Comparison of ENCODE assay signal across 16 cellular contexts in the genomic region with DNA sequence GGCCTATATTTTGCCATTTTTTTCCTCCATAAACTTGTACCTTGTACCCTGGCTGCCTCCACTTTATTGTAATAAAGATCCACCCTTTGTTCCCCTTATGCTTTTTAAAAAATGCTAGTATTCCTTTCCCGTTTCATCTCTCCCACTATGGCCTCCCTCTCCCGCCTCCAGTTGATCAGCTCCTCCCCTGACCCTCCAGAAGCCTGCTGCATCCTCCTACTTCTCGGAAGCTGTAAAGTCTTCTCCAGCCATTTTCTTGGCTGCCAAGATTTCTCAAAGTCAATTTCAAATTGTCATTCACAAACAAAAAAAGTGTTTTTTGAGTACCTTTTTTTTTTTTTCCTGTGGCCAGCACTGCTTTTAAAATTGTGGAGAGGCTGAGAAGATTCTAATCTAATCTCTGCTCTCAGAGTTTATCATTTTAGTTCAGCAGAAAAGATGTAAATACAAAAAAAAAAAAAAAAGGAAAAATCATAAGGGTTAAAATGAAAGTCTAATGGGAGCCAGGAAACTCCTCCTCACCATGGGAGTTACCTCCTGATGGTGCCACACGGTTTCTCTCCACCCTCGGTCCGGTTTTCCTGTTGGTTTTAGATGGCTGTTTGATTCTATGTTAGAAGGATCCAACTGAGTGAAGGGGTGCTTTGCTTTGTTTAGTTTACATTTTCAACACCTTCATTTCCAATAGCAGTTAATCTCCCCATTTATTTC.
DNase-seq lines count a peak whose midpoint lies in the region; ATAC-seq and TF ChIP-seq lines count a peak whose summit lies in the region.
"Had no signal": no experiment of that assay in that cellular context is flagged by ENCODE, and none has a peak within 500 bp of the region (broad histone marks: within the 10 kb centered on the region; RNA-seq: fewer than 3 reads in every experiment).

No MANE protein-coding gene starts in this region.

- peak overlapping the region; percentile 45 for H3K27ac ChIP-seq in endodermal cell (ENCODE audit: low read depth, low read length)
- H3K27ac ChIP-seq in vagina, result no peak overlapping the region

- TF ChIP-seq CTCF in endodermal cell (conservative IDR thresholded peaks at IDR 0.05) (no peak), vagina (IDR thresholded peaks at IDR 0.05) (no peak)

- H3K9me3 Mint-ChIP-seq in endodermal cell, result no peaks in the 10 kb centered on the region
- no peaks in the 10 kb centered on the region for H3K9me3 Mint-ChIP-seq in activated T-cell treated with anti-CD3 and anti-CD28 coated beads, Interleukin-2, amount 50 U/mL, for 4 hours
- H3K9me3 Mint-ChIP-seq: activated CD4-positive, alpha-beta T cell treated with anti-CD3 and anti-CD28 coated beads, Interleukin-2, amount 10 ng/mL, durations not matched to agents 7 days and 5 days had no signal

- 88 to 92% methylated on average over 2 to 6 of the region's 6 CpGs for WGBS in endodermal cell (ENCODE audit: insufficient coverage in 1 of 2, insufficient read length in 1 of 2), 2 experiments

- no peaks in the 10 kb centered on the region for H3K36me3 Mint-ChIP-seq in endodermal cell (ENCODE audit: low read depth)
- no peaks in the 10 kb centered on the region for H3K36me3 Mint-ChIP-seq in activated T-cell treated with anti-CD3 and anti-CD28 coated beads, Interleukin-2, amount 50 U/mL, for 4 hours (ENCODE audit: insufficient read depth)

- H3K4me3 ChIP-seq in endodermal cell (ENCODE audit: low read length) (no peak overlapping the region), neuron (ENCODE audit: low read length) (no peak overlapping the region), vagina (no peak overlapping the region)
- H3K4me3 ChIP-seq: stomach had no signal

- no peaks in the 10 kb centered on the region for H3K4me1 ChIP-seq in endodermal cell (ENCODE audit: control insufficient read depth, insufficient read depth, low read length)
- peaks cover 30% of the 10 kb centered on the region for H3K4me1 ChIP-seq in neuron (ENCODE audit: insufficient read depth, low read length)
- peaks cover 17% of the 10 kb centered on the region for H3K4me1 ChIP-seq in vagina
- H3K4me1 ChIP-seq: BE2C had no signal

- H3K36me3 ChIP-seq in endodermal cell (ENCODE audit: control insufficient read depth, insufficient read depth, low read length) (no peaks in the 10 kb centered on the region), neuron (ENCODE audit: insufficient read depth, low read length) (no peaks in the 10 kb centered on the region), vagina (no peaks in the 10 kb centered on the region)
- H3K36me3 ChIP-seq: BE2C, stomach had no signal

- no peaks in the 10 kb centered on the region for H3K27me3 Mint-ChIP-seq in endodermal cell (ENCODE audit: insufficient read depth)
- peaks cover 6% of the 10 kb centered on the region for H3K27me3 Mint-ChIP-seq in activated T-cell treated with anti-CD3 and anti-CD28 coated beads, Interleukin-2, amount 50 U/mL, for 4 hours (ENCODE audit: low read depth)

- H3K27me3 ChIP-seq in endodermal cell (ENCODE audit: control insufficient read depth, insufficient read depth, low read length, poor library complexity, severe bottlenecking), result no peaks in the 10 kb centered on the region
- no peaks in the 10 kb centered on the region for H3K27me3 ChIP-seq in neuron (ENCODE audit: insufficient read depth, low read length)
- H3K27me3 ChIP-seq in vagina, result no peaks in the 10 kb centered on the region
- H3K27me3 ChIP-seq: stomach had no signal

- H3K9me3 ChIP-seq in endodermal cell (ENCODE audit: control insufficient read depth, low read length) (no peaks in the 10 kb centered on the region), neuron (ENCODE audit: low read length) (no peaks in the 10 kb centered on the region), vagina (no peaks in the 10 kb centered on the region)
- H3K9me3 ChIP-seq: BE2C, stomach had no signal

- H3K27ac Mint-ChIP-seq in endodermal cell, result no peak overlapping the region
- H3K27ac Mint-ChIP-seq: activated CD4-positive, alpha-beta T cell treated with anti-CD3 and anti-CD28 coated beads, Interleukin-2, amount 10 ng/mL, durations not matched to agents 7 days and 5 days had no signal

- no peak for ATAC-seq in GM18873 (IDR thresholded peaks at IDR 0.05; ENCODE audit: low FRiP score, unreplicated experiment)
- ATAC-seq in activated T-cell treated with anti-CD3 and anti-CD28 coated beads, Interleukin-2, amount 50 U/mL, for 4 hours, result no peak

- no peaks in the 10 kb centered on the region for H3K4me1 Mint-ChIP-seq in endodermal cell
- no peaks in the 10 kb centered on the region for H3K4me1 Mint-ChIP-seq in activated T-cell treated with anti-CD3 and anti-CD28 coated beads, Interleukin-2, amount 50 U/mL, for 4 hours (ENCODE audit: low read depth)
- H3K4me1 Mint-ChIP-seq: activated CD4-positive, alpha-beta T cell treated with anti-CD3 and anti-CD28 coated beads, Interleukin-2, amount 10 ng/mL, durations not matched to agents 7 days and 5 days had no signal

- peak overlapping the region; percentile 1 for H2AFZ ChIP-seq in neuron (ENCODE audit: low read depth, low read length)

- no peak for TF ChIP-seq POLR2A in vagina (IDR thresholded peaks at IDR 0.05)

- intact Hi-C loops in vagina (cut with DNase I), result no loop called here

- no peak overlapping the region for H3K4me3 Mint-ChIP-seq in endodermal cell
- H3K4me3 Mint-ChIP-seq in activated T-cell treated with anti-CD3 and anti-CD28 coated beads, Interleukin-2, amount 50 U/mL, for 4 hours, result no peak overlapping the region
- H3K4me3 Mint-ChIP-seq: activated CD4-positive, alpha-beta T cell treated with anti-CD3 and anti-CD28 coated beads, Interleukin-2, amount 10 ng/mL, durations not matched to agents 7 days and 5 days had no signal

- peak; percentile 50 for DNase-seq in AG08395 (ENCODE audit: low spot score)
- peak; percentile 67 for DNase-seq in NCI-H226
- no peak for DNase-seq in endodermal cell
- no peak for DNase-seq in activated gamma-delta T cell (lab: John Stamatoyannopoulos, UW)
- DNase-seq in vagina (ENCODE audit: extremely low spot score in 2 of 2), result no peak
- DNase-seq in activated T-cell treated with anti-CD3 and anti-CD28 coated beads, Interleukin-2, amount 50 U/mL, for 4 hours, result no peak
- DNase-seq: activated CD4-positive, alpha-beta T cell treated with anti-CD3 and anti-CD28 coated beads, Interleukin-2, amount 10 ng/mL, durations not matched to agents 7 days and 5 days; activated T-cell treated with anti-CD3 and anti-CD28 coated beads, Interleukin-2, amount 50 U/mL, for 48 hours; BE2C; cortex of kidney; Kasumi-1; NCI-H1694; NCI-H526; stomach had no signal

- H3K9ac ChIP-seq in endodermal cell (ENCODE audit: extremely low read depth, low read length, poor library complexity, severe bottlenecking), result no peak overlapping the region

Comparison
In these comparisons a context has a peak if more than half of its experiments do, and no peak if none do; other contexts are left out.
1. DNase-seq: peak in AG08395 (single experiment) and NCI-H226 (single experiment); none in endodermal cell (single experiment), activated gamma-delta T cell (single experiment), vagina (0 of 2) and activated T-cell treated with anti-CD3 and anti-CD28 coated beads, Interleukin-2, amount 50 U/mL, for 4 hours (single experiment).